20 cellular contexts compared by ENCODE assay signal in genomic region chr2:38797276-38797675, GRCh38. TPM values are rescaled to one million over a fixed set of nuclear protein-coding genes. Genes with fewer than 3 reads are reported as not detected.
A peak's percentile ranks its signal among the peaks of the same experiment; 100 is the strongest.
DNase-seq lines count a peak whose midpoint lies in the region; ATAC-seq, FAIRE-seq and TF ChIP-seq lines count a peak whose summit lies in the region.
"Had no signal": no experiment of that assay in that cellular context is flagged by ENCODE, and none has a peak within 500 bp of the region (broad histone marks: within the 10 kb centered on the region; RNA-seq: fewer than 3 reads in every experiment).

No MANE protein-coding gene starts in this region.

- no peaks in the 10 kb centered on the region for H3K36me3 ChIP-seq in HCT116 (ENCODE audit: control insufficient read depth in 1 of 2, insufficient read depth in 2 of 2, low read length in 2 of 2)
- peaks cover 6% of the 10 kb centered on the region for H3K36me3 ChIP-seq in SJCRH30
- no peaks in the 10 kb centered on the region for H3K36me3 ChIP-seq in uterus
- H3K36me3 ChIP-seq: neutrophil, right lobe of liver had no signal

- no peaks in the 10 kb centered on the region for H3K4me1 Mint-ChIP-seq in stimulated activated effector memory CD8-positive, alpha-beta T cell treated with anti-CD3 and anti-CD28 coated beads, Interleukin-12 subunit alpha, Interleukin-12 subunit beta, amount 100 ng/mL, for 72 hours

- H3K4me1 ChIP-seq in HCT116 (ENCODE audit: control insufficient read depth in 1 of 2, insufficient read depth in 2 of 2, low read length in 2 of 2) (peaks cover 0 to 8% of the 10 kb centered on the region in 2 experiments; a peak in 1 of 4 replicates), SJCRH30 (peaks cover 20% of the 10 kb centered on the region), uterus (no peaks in the 10 kb centered on the region)

- H3K27ac ChIP-seq in HCT116 (ENCODE audit: low read depth, low read length), result no peak overlapping the region
- H3K27ac ChIP-seq in SJCRH30, result peak overlapping the region; percentile 70
- H3K27ac ChIP-seq in uterus, result no peak overlapping the region
- H3K27ac ChIP-seq: neutrophil, RWPE1 had no signal

- BruUV-seq in HCT116 (replicated peaks; lab: Mats Ljungman, UMichigan), result no TSS peak

- no peaks in the 10 kb centered on the region for H3K9me3 ChIP-seq in HCT116 (ENCODE audit: control insufficient read depth in 1 of 2, insufficient read depth in 1 of 2, low read depth in 1 of 2, low read length in 2 of 2)
- no peaks in the 10 kb centered on the region for H3K9me3 ChIP-seq in SJCRH30 (replicated peaks)
- no peaks in the 10 kb centered on the region for H3K9me3 ChIP-seq in uterus
- H3K9me3 ChIP-seq: neutrophil, right lobe of liver had no signal

- no peak overlapping the region for H3K9ac ChIP-seq in HCT116 (ENCODE audit: low read length)

- FAIRE-seq in GM12891 (lab: Jason Lieb, UNC), result no peak
- FAIRE-seq: colon, GM12878 had no signal

- H3K9me3 Mint-ChIP-seq in stimulated activated effector memory CD8-positive, alpha-beta T cell treated with anti-CD3 and anti-CD28 coated beads, Interleukin-12 subunit alpha, Interleukin-12 subunit beta, amount 100 ng/mL, for 72 hours, result no peaks in the 10 kb centered on the region

- H3K36me3 Mint-ChIP-seq in stimulated activated effector memory CD8-positive, alpha-beta T cell treated with anti-CD3 and anti-CD28 coated beads, Interleukin-12 subunit alpha, Interleukin-12 subunit beta, amount 100 ng/mL, for 72 hours, result peaks cover 34% of the 10 kb centered on the region

- RAD21 ChIA-PET in HCT116 (lab: Charles Lee; ENCODE audit: low non-redundant PET in 1 of 2, low total read pairs in 2 of 2, uncharacterized antibody in 2 of 2, unreplicated experiment in 2 of 2), result no interaction called here

- ATAC-seq in HCT116, result peak; percentile 62; the same call in 1 of the 2 replicates
- no peak for ATAC-seq in stimulated activated effector memory CD8-positive, alpha-beta T cell treated with anti-CD3 and anti-CD28 coated beads, Interleukin-12 subunit alpha, Interleukin-12 subunit beta, amount 100 ng/mL, for 72 hours
- ATAC-seq: GM12878 had no signal

- CTCF ChIA-PET in HCT116 (lab: Charles Lee), result no interaction called here

- POLR2A ChIA-PET in HCT116 (lab: Charles Lee), result no interaction called here

- TF ChIP-seq RAD21 in HCT116 (IDR thresholded peaks at IDR 0.05; ENCODE audit: low read depth), result no peak

- no peaks in the 10 kb centered on the region for H3K27me3 ChIP-seq in HCT116 (ENCODE audit: insufficient read depth, low read length)
- no peaks in the 10 kb centered on the region for H3K27me3 ChIP-seq in SJCRH30
- no peaks in the 10 kb centered on the region for H3K27me3 ChIP-seq in uterus
- H3K27me3 ChIP-seq: neutrophil, right lobe of liver had no signal

- no peaks in the 10 kb centered on the region for H3K9me2 ChIP-seq in HCT116 (ENCODE audit: insufficient read depth)

- no peaks in the 10 kb centered on the region for H3K79me2 ChIP-seq in HCT116 (ENCODE audit: insufficient read depth, low read length)

- H3K4me3 ChIP-seq in HCT116 (replicated peaks in 1 of 2; ENCODE audit: low read depth in 1 of 2, low read length in 2 of 2) (no peak overlapping the region), SJCRH30 (no peak overlapping the region), fibroblast of villous mesenchyme (ENCODE audit: low read depth, low read length) (no peak overlapping the region), uterus (no peak overlapping the region)
- H3K4me3 ChIP-seq: GM12878, right lobe of liver had no signal

- no peak overlapping the region for H3K4me2 ChIP-seq in HCT116 (ENCODE audit: low read length)

- no peak overlapping the region for H3K4me3 Mint-ChIP-seq in stimulated activated effector memory CD8-positive, alpha-beta T cell treated with anti-CD3 and anti-CD28 coated beads, Interleukin-12 subunit alpha, Interleukin-12 subunit beta, amount 100 ng/mL, for 72 hours

- H3K27ac Mint-ChIP-seq in stimulated activated effector memory CD8-positive, alpha-beta T cell treated with anti-CD3 and anti-CD28 coated beads, Interleukin-12 subunit alpha, Interleukin-12 subunit beta, amount 100 ng/mL, for 72 hours, result no peak overlapping the region

- intact Hi-C loops in HCT116 (cut with micrococcal nuclease), result no loop called here
- intact Hi-C loops in uterus (cut with DNase I; ENCODE audit: low total_unique reads), result no loop called here

- DNase-seq in HCT116 (ENCODE audit: low read depth, low spot score) (no peak), SJCRH30 (peak; percentile 91 to 95), fibroblast of villous mesenchyme (ENCODE audit: low read depth) (peak; percentile 72), renal cortical epithelial cell (ENCODE audit: low read depth) (peak; percentile 41), GM12891 (ENCODE audit: insufficient read length, low spot score) (no peak), uterus (no peak)
- no peak for DNase-seq in stimulated activated effector memory CD8-positive, alpha-beta T cell treated with anti-CD3 and anti-CD28 coated beads, Interleukin-12 subunit alpha, Interleukin-12 subunit beta, amount 100 ng/mL, for 72 hours (ENCODE audit: low spot score in 2 of 2)
- DNase-seq: activated CD4-positive, alpha-beta T cell treated with anti-CD3 and anti-CD28 coated beads, Interleukin-2, amount 50 U/mL, for 1 hour; activated naive CD4-positive, alpha-beta T cell; activated T-cell treated with anti-CD3 and anti-CD28 coated beads for 4 hours; aorta; foreskin melanocyte; GDM1; NCI-H2029; NK-92 treated with Interleukin-12 subunit alpha and Interleukin-12 subunit beta, amount 100 ng/mL, for 24 hours had no signal

- H2AFZ ChIP-seq in HCT116 (ENCODE audit: low read depth, low read length, poor library complexity, severe bottlenecking), result no peak overlapping the region

- TF ChIP-seq CTCF in HCT116 (IDR thresholded peaks at IDR 0.05 in 2 of 3, conservative IDR thresholded peaks at IDR 0.05 in 1 of 3; ENCODE audit: borderline replicate concordance in 1 of 3, insufficient read depth in 1 of 3, low read depth in 2 of 3, low read length in 2 of 3), result no peak
- TF ChIP-seq CTCF in fibroblast of villous mesenchyme (IDR thresholded peaks at IDR 0.05; ENCODE audit: insufficient read depth, low read depth, low read length), result no peak
- no peak for TF ChIP-seq CTCF in uterus (IDR thresholded peaks at IDR 0.05)

- no peaks in the 10 kb centered on the region for H4K20me1 ChIP-seq in HCT116 (ENCODE audit: insufficient read depth)

- TF ChIP-seq POLR2A in HCT116 (IDR thresholded peaks at IDR 0.05; ENCODE audit: borderline replicate concordance, extremely low read depth, insufficient read depth, insufficient read length) (no peak), GM12891 (IDR thresholded peaks at IDR 0.05; ENCODE audit: low read depth, low read length) (no peak), uterus (IDR thresholded peaks at IDR 0.05) (no peak)

TF ChIP-seq in HCT116, 20 proteins besides CTCF, POLR2A, EP300 and RAD21 (continues in another document):
- TF ChIP-seq SRF (IDR thresholded peaks at IDR 0.05; ENCODE audit: low read depth) (no peak), YY1 (IDR thresholded peaks at IDR 0.05; ENCODE audit: extremely low read depth, insufficient replicate concordance, low read depth, low read length) (no peak), TCF7L2 (IDR thresholded peaks at IDR 0.05; ENCODE audit: borderline replicate concordance, extremely low read depth, insufficient read depth, insufficient read length) (no peak), POLR2AphosphoS5 (IDR thresholded peaks at IDR 0.05; ENCODE audit: low read depth, low read length) (no peak), ZFX (IDR thresholded peaks at IDR 0.05) (no peak), EGR1 (IDR thresholded peaks at IDR 0.05; ENCODE audit: low read depth) (no peak), CBX3 (IDR thresholded peaks at IDR 0.05; ENCODE audit: low read depth) (no peak), SIN3A (IDR thresholded peaks at IDR 0.05; ENCODE audit: low read depth) (no peak), EZH2phosphoT487 (IDR thresholded peaks at IDR 0.05; ENCODE audit: borderline replicate concordance) (no peak), ZNF274 (IDR thresholded peaks at IDR 0.05; ENCODE audit: low read depth, low read length) (no peak), FOSL1 (IDR thresholded peaks at IDR 0.05; ENCODE audit: low read depth) (no peak)

TF ChIP-seq in GM12891, 5 proteins besides CTCF, POLR2A, EP300 and RAD21:
- TF ChIP-seq TAF1 (IDR thresholded peaks at IDR 0.05; ENCODE audit: low read depth, low read length) (no peak), PAX5 (IDR thresholded peaks at IDR 0.05; ENCODE audit: insufficient read depth, low read length, severe bottlenecking) (no peak), SPI1 (IDR thresholded peaks at IDR 0.05; ENCODE audit: low read depth, low read length) (no peak), POU2F2 (IDR thresholded peaks at IDR 0.05; ENCODE audit: low read depth, low read length) (no peak), POLR2AphosphoS5 (IDR thresholded peaks at IDR 0.05; ENCODE audit: low read depth, low read length) (no peak)

RNA-seq across cellular contexts. Expression of gene GEMIN6, which starts 19.3 kb away (rescaled TPM):
- total RNA-seq in HCT116 (2021; ENCODE audit: unreplicated experiment) (23.1 TPM), fibroblast of villous mesenchyme (4.5 and 15.1 TPM in 2 replicates), renal cortical epithelial cell (10.4 and 12.5 TPM in 2 replicates), uterus (10 to 100 TPM in 1 of 4 donors, 1 to 10 TPM in 3; 1.8 to 11.9 (median 5.4) TPM)
- 6.1 and 8.7 TPM in 2 replicates for polyA plus RNA-seq in HCT116 (2012)
- total RNA-seq in SJCRH30 (2014; rRNA removed; shearing (Covaris generic)), result 25.5 and 29.4 TPM in 2 replicates
- 13.5 TPM for polyA plus RNA-seq in GM12891 (2012; ENCODE audit: low read depth, missing spikeins)

RNA-seq across cellular contexts. Expression of gene SRSF7, which starts 46.1 kb away (rescaled TPM):
- total RNA-seq in HCT116 (2021; ENCODE audit: unreplicated experiment), result 215 TPM
- polyA plus RNA-seq in HCT116 (2012), result 176 and 196 TPM in 2 replicates
- 328 and 367 TPM in 2 replicates for total RNA-seq in SJCRH30 (2014; rRNA removed; shearing (Covaris generic))
- total RNA-seq in fibroblast of villous mesenchyme, result 106 and 142 TPM in 2 replicates
- total RNA-seq in renal cortical epithelial cell, result 121 and 160 TPM in 2 replicates
- 278 TPM for polyA plus RNA-seq in GM12891 (2012; ENCODE audit: low read depth, missing spikeins)
- 100 to 1,000 TPM in 3 of 4 donors, 10 to 100 TPM in 1; 94.4 to 163 (median 128) TPM for total RNA-seq in uterus

Comparison
In these comparisons a context has a peak if more than half of its experiments do, and no peak if none do; other contexts are left out.
1. DNase-seq: peak in SJCRH30 (2 of 2), fibroblast of villous mesenchyme (single experiment) and renal cortical epithelial cell (single experiment); none in HCT116 (single experiment), GM12891 (single experiment), uterus (0 of 2) and stimulated activated effector memory CD8-positive, alpha-beta T cell treated with anti-CD3 and anti-CD28 coated beads, Interleukin-12 subunit alpha, Interleukin-12 subunit beta, amount 100 ng/mL, for 72 hours (0 of 2).